ENCODE assay signal across 3 cellular contexts in the genomic region with DNA sequence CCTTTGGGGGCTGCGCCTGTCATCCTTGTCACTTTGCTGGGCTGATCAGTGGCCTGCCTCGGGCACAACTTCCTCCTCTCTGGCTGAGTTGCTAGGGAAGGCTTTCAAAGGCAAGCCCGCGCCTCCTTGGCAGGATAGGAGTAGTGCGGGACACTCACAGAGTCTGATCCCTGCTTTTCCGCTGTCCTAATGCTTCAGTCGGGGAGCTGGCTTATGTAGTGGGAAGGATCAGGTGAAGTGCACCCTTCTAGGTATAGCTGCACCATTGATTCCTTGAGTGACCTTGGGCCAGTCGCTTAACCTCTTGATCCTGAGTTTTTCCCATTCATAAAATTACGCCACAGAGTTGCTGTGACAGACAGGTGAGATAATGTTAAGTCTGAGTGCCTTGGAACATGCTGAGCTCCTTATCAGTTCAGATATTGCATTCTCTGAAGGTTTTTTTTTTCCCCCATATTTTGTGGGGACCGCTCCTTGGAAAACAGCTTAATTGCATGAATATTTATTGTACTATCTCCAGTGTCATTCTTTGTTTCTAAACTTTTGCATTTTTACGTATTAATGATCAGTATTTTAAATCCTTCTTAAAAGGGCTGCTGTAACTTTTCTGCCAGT.
TF ChIP-seq lines count a peak whose summit lies in the region.

No MANE protein-coding gene starts in this region.

TF ChIP-seq in GM12891, 5 proteins besides CTCF, POLR2A, EP300 and RAD21 (continued from another document):
- TF ChIP-seq SPI1 (IDR thresholded peaks at IDR 0.05; ENCODE audit: low read depth, low read length), result no peak
- TF ChIP-seq POLR2AphosphoS5 (IDR thresholded peaks at IDR 0.05; ENCODE audit: low read depth, low read length), result no peak
- no peak for TF ChIP-seq PAX5 (IDR thresholded peaks at IDR 0.05; ENCODE audit: insufficient read depth, low read length, severe bottlenecking)
TF ChIP-seq in GM12891: peak in this region for 0.

TF ChIP-seq in HCT116, 20 proteins besides CTCF, POLR2A, EP300 and RAD21 (continued from another document):
- TF ChIP-seq EZH2phosphoT487 (IDR thresholded peaks at IDR 0.05; ENCODE audit: borderline replicate concordance) (no peak), ZFX (IDR thresholded peaks at IDR 0.05) (no peak), POLR2AphosphoS5 (IDR thresholded peaks at IDR 0.05; ENCODE audit: low read depth, low read length) (no peak), ZNF274 (IDR thresholded peaks at IDR 0.05; ENCODE audit: low read depth, low read length) (no peak), TCF7L2 (IDR thresholded peaks at IDR 0.05; ENCODE audit: borderline replicate concordance, extremely low read depth, insufficient read depth, insufficient read length) (peak; percentile 5)

TF ChIP-seq in K562, 482 proteins besides CTCF, POLR2A, EP300 and RAD21 (continued from another document and continues in another):
- TF ChIP-seq RFX5 (IDR thresholded peaks at IDR 0.05; ENCODE audit: low read depth, low read length) (no peak), ZNF384 (IDR thresholded peaks at IDR 0.05; ENCODE audit: low read depth, low read length) (peak; percentile 80), TEAD4 (IDR thresholded peaks at IDR 0.05; ENCODE audit: low read length) (peak; percentile 36; the same call in 1 of the 2 replicates), TEAD4 (CRISPR knock-in tag; IDR thresholded peaks at IDR 0.05; ENCODE audit: borderline replicate concordance) (no peak), SMARCA4 (IDR thresholded peaks at IDR 0.05) (peak; percentile 54), ZEB2 (IDR thresholded peaks at IDR 0.05) (peak; percentile 40; the same call in 1 of the 2 replicates), TCF3 (CRISPR knock-in tag; IDR thresholded peaks at IDR 0.05) (peak; percentile 4; the same call in 1 of the 2 replicates), DPF2 (IDR thresholded peaks at IDR 0.05) (peak; percentile 64), MEIS2 (IDR thresholded peaks at IDR 0.05; ENCODE audit: partially characterized antibody) (peak; percentile 77), ASH1L (IDR thresholded peaks at IDR 0.05; ENCODE audit: borderline replicate concordance, low read depth, partially characterized antibody) (no peak), ZNF436 (CRISPR knock-in tag; IDR thresholded peaks at IDR 0.05) (no peak), ESRRA (IDR thresholded peaks at IDR 0.05; ENCODE audit: borderline replicate concordance, low read depth) (peak; percentile 67; the same call in 1 of the 2 replicates), XRCC5 (IDR thresholded peaks at IDR 0.05; ENCODE audit: low read depth, low read length) (0 out of 2 replicates have a peak, but pooled peaks have one; percentile 76), ARID2 (IDR thresholded peaks at IDR 0.05) (0 out of 2 replicates have a peak, but pooled peaks have one; percentile 25), BACH1 (tag; IDR thresholded peaks at IDR 0.05) (no peak; the same call in 1 of the 2 replicates), CBFA2T3 (IDR thresholded peaks at IDR 0.05) (peak; percentile 30; the same call in 1 of the 2 replicates), TBL1XR1 (IDR thresholded peaks at IDR 0.05; ENCODE audit: low read length in 2 of 2) (peak in 1 of 2 experiments; percentile 55; a peak in 1 of 4 replicates), CEBPB (tag; IDR thresholded peaks at IDR 0.05) (peak; percentile 83), SAFB2 (IDR thresholded peaks at IDR 0.05; ENCODE audit: borderline replicate concordance, low read depth, low read length, severe bottlenecking) (no peak), ARID1B (IDR thresholded peaks at IDR 0.05) (peak; percentile 31; the same call in 1 of the 2 replicates), JUN (IDR thresholded peaks at IDR 0.05; ENCODE audit: borderline replicate concordance, low read depth, low read length) (peak; percentile 21; the same call in 1 of the 2 replicates), JUN (CRISPR knock-in tag; IDR thresholded peaks at IDR 0.05; ENCODE audit: borderline replicate concordance) (no peak), HEY1 (CRISPR knock-in tag; IDR thresholded peaks at IDR 0.05; ENCODE audit: borderline replicate concordance) (no peak), KAT7 (CRISPR knock-in tag; IDR thresholded peaks at IDR 0.05; ENCODE audit: borderline replicate concordance) (peak; percentile 43; the same call in 1 of the 2 replicates), POLR3A (IDR thresholded peaks at IDR 0.05; ENCODE audit: borderline replicate concordance, extremely low read depth, insufficient read depth, insufficient read length) (no peak), GTF2E2 (tag; IDR thresholded peaks at IDR 0.05) (0 out of 2 replicates have a peak, but pooled peaks have one; percentile 13), PCBP2 (IDR thresholded peaks at IDR 0.05; ENCODE audit: low read depth, low read length, poor library complexity, severe bottlenecking) (no peak), HDAC2 (IDR thresholded peaks at IDR 0.05) (0 out of 2 replicates have a peak, but pooled peaks have one; percentile 43), ZC3H8 (IDR thresholded peaks at IDR 0.05) (no peak), SMARCE1 (IDR thresholded peaks at IDR 0.05) (0 out of 2 replicates have a peak, but pooled peaks have one; percentile 10), JUND (IDR thresholded peaks at IDR 0.05; ENCODE audit: borderline replicate concordance, low read depth, low read length) (no peak), JUND (tag; IDR thresholded peaks at IDR 0.05; ENCODE audit: borderline replicate concordance, low read depth, low read length) (peak; percentile 41; the same call in 2 of the 3 replicates), CEBPG (CRISPR knock-in tag; IDR thresholded peaks at IDR 0.05) (no peak; the same call in 1 of the 2 replicates), CEBPG (tag; conservative IDR thresholded peaks at IDR 0.05 in 1 of 2, IDR thresholded peaks at IDR 0.05 in 1 of 2) (0 out of 4 replicates have a peak, but pooled peaks of 1 of the 2 experiments have one; percentile 14), SAP30 (IDR thresholded peaks at IDR 0.05; ENCODE audit: borderline replicate concordance, insufficient read depth, low read depth, low read length, poor library complexity, severe bottlenecking) (peak; percentile 7), ETV5 (CRISPR knock-in tag; IDR thresholded peaks at IDR 0.05; ENCODE audit: low read depth) (0 out of 2 replicates have a peak, but pooled peaks have one; percentile 23), POLR2AphosphoS5 (IDR thresholded peaks at IDR 0.05; ENCODE audit: control insufficient read depth, insufficient read depth, low read depth, low read length) (peak; percentile 40; the same call in 1 of the 2 replicates)
- TF ChIP-seq, protein P1, sequence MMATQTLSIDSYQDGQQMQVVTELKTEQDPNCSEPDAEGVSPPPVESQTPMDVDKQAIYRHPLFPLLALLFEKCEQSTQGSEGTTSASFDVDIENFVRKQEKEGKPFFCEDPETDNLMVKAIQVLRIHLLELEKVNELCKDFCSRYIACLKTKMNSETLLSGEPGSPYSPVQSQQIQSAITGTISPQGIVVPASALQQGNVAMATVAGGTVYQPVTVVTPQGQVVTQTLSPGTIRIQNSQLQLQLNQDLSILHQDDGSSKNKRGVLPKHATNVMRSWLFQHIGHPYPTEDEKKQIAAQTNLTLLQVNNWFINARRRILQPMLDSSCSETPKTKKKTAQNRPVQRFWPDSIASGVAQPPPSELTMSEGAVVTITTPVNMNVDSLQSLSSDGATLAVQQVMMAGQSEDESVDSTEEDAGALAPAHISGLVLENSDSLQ (IDR thresholded peaks at IDR 0.05), result peak; percentile 94
- TF ChIP-seq, protein P2, sequence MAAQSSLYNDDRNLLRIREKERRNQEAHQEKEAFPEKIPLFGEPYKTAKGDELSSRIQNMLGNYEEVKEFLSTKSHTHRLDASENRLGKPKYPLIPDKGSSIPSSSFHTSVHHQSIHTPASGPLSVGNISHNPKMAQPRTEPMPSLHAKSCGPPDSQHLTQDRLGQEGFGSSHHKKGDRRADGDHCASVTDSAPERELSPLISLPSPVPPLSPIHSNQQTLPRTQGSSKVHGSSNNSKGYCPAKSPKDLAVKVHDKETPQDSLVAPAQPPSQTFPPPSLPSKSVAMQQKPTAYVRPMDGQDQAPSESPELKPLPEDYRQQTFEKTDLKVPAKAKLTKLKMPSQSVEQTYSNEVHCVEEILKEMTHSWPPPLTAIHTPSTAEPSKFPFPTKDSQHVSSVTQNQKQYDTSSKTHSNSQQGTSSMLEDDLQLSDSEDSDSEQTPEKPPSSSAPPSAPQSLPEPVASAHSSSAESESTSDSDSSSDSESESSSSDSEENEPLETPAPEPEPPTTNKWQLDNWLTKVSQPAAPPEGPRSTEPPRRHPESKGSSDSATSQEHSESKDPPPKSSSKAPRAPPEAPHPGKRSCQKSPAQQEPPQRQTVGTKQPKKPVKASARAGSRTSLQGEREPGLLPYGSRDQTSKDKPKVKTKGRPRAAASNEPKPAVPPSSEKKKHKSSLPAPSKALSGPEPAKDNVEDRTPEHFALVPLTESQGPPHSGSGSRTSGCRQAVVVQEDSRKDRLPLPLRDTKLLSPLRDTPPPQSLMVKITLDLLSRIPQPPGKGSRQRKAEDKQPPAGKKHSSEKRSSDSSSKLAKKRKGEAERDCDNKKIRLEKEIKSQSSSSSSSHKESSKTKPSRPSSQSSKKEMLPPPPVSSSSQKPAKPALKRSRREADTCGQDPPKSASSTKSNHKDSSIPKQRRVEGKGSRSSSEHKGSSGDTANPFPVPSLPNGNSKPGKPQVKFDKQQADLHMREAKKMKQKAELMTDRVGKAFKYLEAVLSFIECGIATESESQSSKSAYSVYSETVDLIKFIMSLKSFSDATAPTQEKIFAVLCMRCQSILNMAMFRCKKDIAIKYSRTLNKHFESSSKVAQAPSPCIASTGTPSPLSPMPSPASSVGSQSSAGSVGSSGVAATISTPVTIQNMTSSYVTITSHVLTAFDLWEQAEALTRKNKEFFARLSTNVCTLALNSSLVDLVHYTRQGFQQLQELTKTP (IDR thresholded peaks at IDR 0.05; ENCODE audit: low read depth in 1 of 2, partially characterized antibody in 2 of 2), result peak in 1 of 2 experiments; percentile 48
- TF ChIP-seq, protein P3, sequence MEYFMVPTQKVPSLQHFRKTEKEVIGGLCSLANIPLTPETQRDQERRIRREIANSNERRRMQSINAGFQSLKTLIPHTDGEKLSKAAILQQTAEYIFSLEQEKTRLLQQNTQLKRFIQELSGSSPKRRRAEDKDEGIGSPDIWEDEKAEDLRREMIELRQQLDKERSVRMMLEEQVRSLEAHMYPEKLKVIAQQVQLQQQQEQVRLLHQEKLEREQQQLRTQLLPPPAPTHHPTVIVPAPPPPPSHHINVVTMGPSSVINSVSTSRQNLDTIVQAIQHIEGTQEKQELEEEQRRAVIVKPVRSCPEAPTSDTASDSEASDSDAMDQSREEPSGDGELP (CRISPR knock-in tag; IDR thresholded peaks at IDR 0.05; ENCODE audit: borderline replicate concordance), result peak; percentile 8; the same call in 1 of the 2 replicates
- TF ChIP-seq, protein P4, sequence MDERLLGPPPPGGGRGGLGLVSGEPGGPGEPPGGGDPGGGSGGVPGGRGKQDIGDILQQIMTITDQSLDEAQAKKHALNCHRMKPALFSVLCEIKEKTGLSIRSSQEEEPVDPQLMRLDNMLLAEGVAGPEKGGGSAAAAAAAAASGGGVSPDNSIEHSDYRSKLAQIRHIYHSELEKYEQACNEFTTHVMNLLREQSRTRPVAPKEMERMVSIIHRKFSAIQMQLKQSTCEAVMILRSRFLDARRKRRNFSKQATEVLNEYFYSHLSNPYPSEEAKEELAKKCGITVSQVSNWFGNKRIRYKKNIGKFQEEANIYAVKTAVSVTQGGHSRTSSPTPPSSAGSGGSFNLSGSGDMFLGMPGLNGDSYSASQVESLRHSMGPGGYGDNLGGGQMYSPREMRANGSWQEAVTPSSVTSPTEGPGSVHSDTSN (CRISPR knock-in tag; IDR thresholded peaks at IDR 0.05; ENCODE audit: low read depth), result peak; percentile 41; the same call in 1 of the 2 replicates
- TF ChIP-seq, protein P4 (tag; conservative IDR thresholded peaks at IDR 0.05; ENCODE audit: low read depth), result peak; percentile 79
- TF ChIP-seq, protein P5, sequence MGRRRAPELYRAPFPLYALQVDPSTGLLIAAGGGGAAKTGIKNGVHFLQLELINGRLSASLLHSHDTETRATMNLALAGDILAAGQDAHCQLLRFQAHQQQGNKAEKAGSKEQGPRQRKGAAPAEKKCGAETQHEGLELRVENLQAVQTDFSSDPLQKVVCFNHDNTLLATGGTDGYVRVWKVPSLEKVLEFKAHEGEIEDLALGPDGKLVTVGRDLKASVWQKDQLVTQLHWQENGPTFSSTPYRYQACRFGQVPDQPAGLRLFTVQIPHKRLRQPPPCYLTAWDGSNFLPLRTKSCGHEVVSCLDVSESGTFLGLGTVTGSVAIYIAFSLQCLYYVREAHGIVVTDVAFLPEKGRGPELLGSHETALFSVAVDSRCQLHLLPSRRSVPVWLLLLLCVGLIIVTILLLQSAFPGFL (CRISPR knock-in tag; IDR thresholded peaks at IDR 0.05), result 0 out of 2 replicates have a peak, but pooled peaks have one; percentile 48
- TF ChIP-seq, protein P6, sequence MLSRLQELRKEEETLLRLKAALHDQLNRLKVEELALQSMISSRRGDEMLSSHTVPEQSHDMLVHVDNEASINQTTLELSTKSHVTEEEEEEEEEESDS (CRISPR knock-in tag; IDR thresholded peaks at IDR 0.05), result no peak
- TF ChIP-seq, protein P7, sequence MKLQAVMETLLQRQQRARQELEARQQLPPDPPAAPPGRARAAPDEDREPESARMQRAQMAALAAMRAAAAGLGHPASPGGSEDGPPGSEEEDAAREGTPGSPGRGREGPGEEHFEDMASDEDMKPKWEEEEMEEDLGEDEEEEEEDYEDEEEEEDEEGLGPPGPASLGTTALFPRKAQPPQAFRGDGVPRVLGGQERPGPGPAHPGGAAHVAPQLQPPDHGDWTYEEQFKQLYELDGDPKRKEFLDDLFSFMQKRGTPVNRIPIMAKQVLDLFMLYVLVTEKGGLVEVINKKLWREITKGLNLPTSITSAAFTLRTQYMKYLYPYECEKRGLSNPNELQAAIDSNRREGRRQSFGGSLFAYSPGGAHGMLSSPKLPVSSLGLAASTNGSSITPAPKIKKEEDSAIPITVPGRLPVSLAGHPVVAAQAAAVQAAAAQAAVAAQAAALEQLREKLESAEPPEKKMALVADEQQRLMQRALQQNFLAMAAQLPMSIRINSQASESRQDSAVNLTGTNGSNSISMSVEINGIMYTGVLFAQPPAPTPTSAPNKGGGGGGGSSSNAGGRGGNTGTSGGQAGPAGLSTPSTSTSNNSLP (IDR thresholded peaks at IDR 0.05; ENCODE audit: borderline replicate concordance, low read depth, low read length), result peak; percentile 42; the same call in 1 of the 2 replicates
- TF ChIP-seq, protein P8, sequence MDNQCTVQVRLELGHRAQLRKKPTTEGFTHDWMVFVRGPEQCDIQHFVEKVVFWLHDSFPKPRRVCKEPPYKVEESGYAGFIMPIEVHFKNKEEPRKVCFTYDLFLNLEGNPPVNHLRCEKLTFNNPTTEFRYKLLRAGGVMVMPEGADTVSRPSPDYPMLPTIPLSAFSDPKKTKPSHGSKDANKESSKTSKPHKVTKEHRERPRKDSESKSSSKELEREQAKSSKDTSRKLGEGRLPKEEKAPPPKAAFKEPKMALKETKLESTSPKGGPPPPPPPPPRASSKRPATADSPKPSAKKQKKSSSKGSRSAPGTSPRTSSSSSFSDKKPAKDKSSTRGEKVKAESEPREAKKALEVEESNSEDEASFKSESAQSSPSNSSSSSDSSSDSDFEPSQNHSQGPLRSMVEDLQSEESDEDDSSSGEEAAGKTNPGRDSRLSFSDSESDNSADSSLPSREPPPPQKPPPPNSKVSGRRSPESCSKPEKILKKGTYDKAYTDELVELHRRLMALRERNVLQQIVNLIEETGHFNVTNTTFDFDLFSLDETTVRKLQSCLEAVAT (IDR thresholded peaks at IDR 0.05), result 0 out of 4 replicates have a peak, but pooled peaks of 1 of the 2 experiments have one; percentile 16
